ENCODE assay signal across 19 cellular contexts in the genomic region with DNA sequence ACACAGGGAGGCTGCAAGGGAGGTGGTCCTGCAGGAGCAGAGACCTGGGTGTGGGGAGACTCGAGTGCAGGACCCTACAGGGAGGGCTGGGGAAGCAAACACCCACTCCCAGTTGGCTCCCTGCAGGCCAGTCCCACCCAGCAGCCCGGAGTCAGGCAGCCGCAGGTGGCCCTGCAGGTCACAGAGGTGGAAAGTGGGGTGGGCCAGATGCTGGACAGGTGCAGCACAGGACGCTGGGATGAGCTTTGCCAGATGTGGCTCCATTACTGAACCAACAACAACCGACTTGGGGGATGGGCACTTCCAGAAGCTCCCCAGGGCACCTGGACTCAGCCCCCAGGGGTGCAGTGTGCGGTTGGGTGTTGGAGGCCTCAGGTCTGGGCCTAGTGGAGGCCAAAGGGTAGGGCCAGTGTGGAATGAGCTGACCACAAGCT. TPM values are rescaled to one million over a fixed set of nuclear protein-coding genes. Genes with fewer than 3 reads are reported as not detected.
A peak's percentile ranks its signal among the peaks of the same experiment; 100 is the strongest.
DNase-seq lines count a peak whose midpoint lies in the region; ATAC-seq, FAIRE-seq and TF ChIP-seq lines count a peak whose summit lies in the region.
"Had no signal": no experiment of that assay in that cellular context is flagged by ENCODE, and none has a peak within 500 bp of the region (broad histone marks: within the 10 kb centered on the region; RNA-seq: fewer than 3 reads in every experiment).

No MANE protein-coding gene starts in this region.

- H3K4me3 ChIP-seq in RWPE2 (ENCODE audit: severe bottlenecking): no peak overlapping the region
- no peak overlapping the region for H3K4me3 ChIP-seq in HepG2 (replicated peaks in 1 of 3; ENCODE audit: insufficient read depth in 1 of 3, low read depth in 2 of 3, low read length in 3 of 3)
- H3K4me3 ChIP-seq: A549; BLaER1 treated with 17β-estradiol and CSF1 and Interleukin-3, amounts not matched to agents 10 nM and 100 nM; MG63 had no signal

- POLR2A ChIA-PET in HepG2 (lab: Yijun Ruan, JAX): no interaction called here

- H3K36me3 ChIP-seq in RWPE2 (ENCODE audit: low read depth): no peaks in the 10 kb centered on the region
- H3K36me3 ChIP-seq in HepG2 (replicated peaks in 1 of 2; ENCODE audit: control insufficient read depth in 1 of 2, insufficient read depth in 2 of 2, low read length in 2 of 2): no peaks in the 10 kb centered on the region
- H3K36me3 ChIP-seq: BLaER1 treated with 17β-estradiol and CSF1 and Interleukin-3, amounts not matched to agents 10 nM and 100 nM; MG63 had no signal

- no peak for TF ChIP-seq POLR2A in HepG2 (IDR thresholded peaks at IDR 0.05; ENCODE audit: insufficient read depth in 1 of 2, low read depth in 2 of 2, low read length in 2 of 2)

- H3K4me2 ChIP-seq in HepG2 (ENCODE audit: low read depth, low read length): no peak overlapping the region
- H3K4me2 ChIP-seq: A549; BLaER1 treated with 17β-estradiol and CSF1 and Interleukin-3, amounts not matched to agents 10 nM and 100 nM had no signal

- no peak for ATAC-seq in RWPE2 (ENCODE audit: low read depth)
- ATAC-seq in HepG2: peak; percentile 36
- ATAC-seq in GM21447 (IDR thresholded peaks at IDR 0.05; ENCODE audit: unreplicated experiment): no peak
- no peak for ATAC-seq in GM18511 (IDR thresholded peaks at IDR 0.05; ENCODE audit: unreplicated experiment)
- ATAC-seq: PC-3 had no signal

- H4K20me1 ChIP-seq in HepG2 (ENCODE audit: insufficient read depth, low read length): no peaks in the 10 kb centered on the region

- in situ Hi-C loops in HepG2 (cut with HindIII; ENCODE audit: extremely low pct_ligation_motif_present, low pct_unique_long_range_greater_than_20kb): no loop called here

- no peak for TF ChIP-seq RAD21 in HepG2 (CRISPR knock-in tag; IDR thresholded peaks at IDR 0.05)

- peak; percentile 3 for DNase-seq in activated naive CD4-positive, alpha-beta T cell treated with anti-CD3 and anti-CD28 coated beads, Interleukin-2, amount 50 U/mL, for 16 hours
- DNase-seq in activated naive CD4-positive, alpha-beta T cell (lab: John Stamatoyannopoulos, UW): no peak
- peak; percentile 76 for DNase-seq in RWPE2 (ENCODE audit: low spot score)
- no peak for DNase-seq in HepG2 (ENCODE audit: low spot score)
- DNase-seq in posterior vena cava (ENCODE audit: low spot score): peak; percentile 68
- DNase-seq in NCI-H1105 (lab: John Stamatoyannopoulos, UW): no peak
- DNase-seq: CD8-positive, alpha-beta memory T cell; MG63; NCI-H1092; NCI-H510A treated with DMSO at 0.1 percent for 48 hours; NCI-H82; PC-3 had no signal

- no peak for TF ChIP-seq CTCF in RWPE2 (IDR thresholded peaks at IDR 0.05; ENCODE audit: poor library complexity, severe bottlenecking)
- no peak for TF ChIP-seq CTCF in HepG2 (CRISPR knock-in tag; IDR thresholded peaks at IDR 0.05)

- H3K27ac ChIP-seq in RWPE2 (ENCODE audit: poor library complexity, severe bottlenecking): no peak overlapping the region
- no peak overlapping the region for H3K27ac ChIP-seq in HepG2 (ENCODE audit: extremely low read length, insufficient read depth, low read length)
- H3K27ac ChIP-seq: A549; BLaER1 treated with 17β-estradiol and CSF1 and Interleukin-3, amounts not matched to agents 10 nM and 100 nM had no signal

- no TSS peak for BruUV-seq in HepG2 (replicated peaks; lab: Mats Ljungman, UMichigan)

- H3K9me3 ChIP-seq in RWPE2 (ENCODE audit: severe bottlenecking): no peaks in the 10 kb centered on the region
- H3K9me3 ChIP-seq in HepG2 (ENCODE audit: low read length): no peaks in the 10 kb centered on the region
- H3K9me3 ChIP-seq: A549; BLaER1 treated with 17β-estradiol and CSF1 and Interleukin-3, amounts not matched to agents 10 nM and 100 nM; MG63 had no signal

- intact Hi-C loops in HepG2 (cut with micrococcal nuclease; ENCODE audit: unreplicated experiment): no loop called here
- intact Hi-C loops in posterior vena cava (cut with DNase I): no loop called here

- 7% methylated on average over 6 of the region's 6 CpGs for WGBS in HepG2 (ENCODE audit: low lambda C conversion rate)

- H3K9ac ChIP-seq in HepG2 (ENCODE audit: insufficient read depth, low read depth, low read length): no peak overlapping the region
- H3K9ac ChIP-seq: BLaER1 treated with 17β-estradiol and CSF1 and Interleukin-3, amounts not matched to agents 10 nM and 100 nM had no signal

- H3K27me3 ChIP-seq in RWPE2 (ENCODE audit: insufficient read depth, poor library complexity, severe bottlenecking) (peaks cover 5% of the 10 kb centered on the region), HepG2 (ENCODE audit: control insufficient read depth in 1 of 2, insufficient read depth in 2 of 2, low read length in 2 of 2) (peaks cover 15 to 44% of the 10 kb centered on the region in 2 experiments; a peak in 4 of 5 replicates)
- H3K27me3 ChIP-seq: BLaER1 treated with 17β-estradiol and CSF1 and Interleukin-3, amounts not matched to agents 10 nM and 100 nM; MG63 had no signal

- TF ChIP-seq EP300 in HepG2 (IDR thresholded peaks at IDR 0.05; ENCODE audit: low read depth in 2 of 2, low read length in 2 of 2): no peak
- TF ChIP-seq EP300 in HepG2 (CRISPR knock-in tag; IDR thresholded peaks at IDR 0.05; ENCODE audit: borderline replicate concordance): no peak

- no peak overlapping the region for H2AFZ ChIP-seq in HepG2 (ENCODE audit: low read length)

- H3K79me2 ChIP-seq in HepG2 (ENCODE audit: insufficient read depth, low read length): no peaks in the 10 kb centered on the region

- CTCF ChIA-PET in HepG2 (lab: Yijun Ruan, JAX; ENCODE audit: low intra/inter-chr PET ratio, low total read pairs): no interaction called here

- H3K4me1 ChIP-seq in RWPE2 (ENCODE audit: insufficient read depth, poor library complexity, severe bottlenecking) (no peaks in the 10 kb centered on the region), HepG2 (ENCODE audit: insufficient read depth, low read length) (no peaks in the 10 kb centered on the region)
- H3K4me1 ChIP-seq: A549 had no signal

- no peak for FAIRE-seq in HepG2 (lab: Jason Lieb, UNC)
- FAIRE-seq: A549, GM12892, H1 had no signal

RNA-seq across cellular contexts. Expression of a gene that starts 26.6 kb away (rescaled TPM):
- total RNA-seq in HepG2 (2016; rRNA removed; fragmentation: Illumina TruSeq; extraction: Trizol) (0.42 and 0.58 TPM in 2 replicates), posterior vena cava (not detected)
- total RNA-seq in HepG2 (2016; cell fraction: cytosol; rRNA removed; fragmentation: Illumina TruSeq; extraction: Trizol; ENCODE audit: low read depth): 0.10 TPM in 1 of 2 replicates, not detected in the other
- 0.12 and 0.30 TPM in 2 replicates for total RNA-seq in HepG2 (2016; cell fraction: insoluble cytoplasmic fraction; rRNA removed; fragmentation: Illumina TruSeq; extraction: Trizol)
- total RNA-seq in HepG2 (2016; cell fraction: membrane; rRNA removed; fragmentation: Illumina TruSeq; extraction: Trizol): 0.07 and 0.34 TPM in 2 replicates
- 0.88 and 1.2 TPM in 2 replicates for total RNA-seq in HepG2 (2016; cell fraction: nucleus; rRNA removed; fragmentation: Illumina TruSeq; extraction: Trizol)
- 2.5 and 3.2 TPM in 2 replicates for polyA plus RNA-seq in HepG2 (2011; rRNA removed)
- polyA plus RNA-seq in HepG2 (2011; cell fraction: cytosol; rRNA removed): 1.5 TPM in 2 replicates
- 3.2 and 3.4 TPM in 2 replicates for polyA plus RNA-seq in HepG2 (2011; cell fraction: nucleus; rRNA removed)
- 1.0 and 1.6 TPM in 2 replicates for polyA plus RNA-seq in HepG2 (2012)
- 0.15 TPM in 1 of 2 replicates, not detected in the other for polyA plus RNA-seq in HepG2 (2016; cell fraction: cytosol; fragmentation: Illumina TruSeq; extraction: Trizol; ENCODE audit: low read depth)
- 0.27 and 0.67 TPM in 2 replicates for polyA plus RNA-seq in HepG2 (2016; cell fraction: insoluble cytoplasmic fraction; fragmentation: Illumina TruSeq; extraction: Trizol; ENCODE audit: low read depth)
- polyA plus RNA-seq in HepG2 (2016; cell fraction: membrane; fragmentation: Illumina TruSeq; extraction: Trizol; ENCODE audit: low read depth): 0.15 and 0.27 TPM in 2 replicates
- polyA plus RNA-seq in HepG2 (2016; cell fraction: nucleus; fragmentation: Illumina TruSeq; extraction: Trizol; ENCODE audit: insufficient read depth, low read depth): 1.2 and 2.9 TPM in 2 replicates
- 1.4 TPM in 1 of 2 replicates, not detected in the other for polyA minus RNA-seq in HepG2 (2011; rRNA and poly(A)+ RNA removed; ENCODE audit: low replicate concordance)
- 0.20 and 0.70 TPM in 2 replicates for polyA minus RNA-seq in HepG2 (2011; cell fraction: cytosol; rRNA and poly(A)+ RNA removed)
- polyA minus RNA-seq in HepG2 (2011; cell fraction: nucleus; rRNA and poly(A)+ RNA removed): 1.8 and 3.6 TPM in 2 replicates
- total RNA-seq: Daoy had no signal
- polyA plus RNA-seq: CD8-positive, alpha-beta memory T cell had no signal

RNA-seq across cellular contexts. Expression of a gene that starts 30.2 kb away (rescaled TPM):
- total RNA-seq in HepG2 (2016; rRNA removed; fragmentation: Illumina TruSeq; extraction: Trizol) (not detected in 2 replicates), posterior vena cava (not detected)
- total RNA-seq in HepG2 (2016; cell fraction: cytosol; rRNA removed; fragmentation: Illumina TruSeq; extraction: Trizol; ENCODE audit: low read depth): not detected in 2 replicates
- total RNA-seq in HepG2 (2016; cell fraction: insoluble cytoplasmic fraction; rRNA removed; fragmentation: Illumina TruSeq; extraction: Trizol): not detected in 2 replicates
- total RNA-seq in HepG2 (2016; cell fraction: membrane; rRNA removed; fragmentation: Illumina TruSeq; extraction: Trizol): not detected in 2 replicates
- total RNA-seq in HepG2 (2016; cell fraction: nucleus; rRNA removed; fragmentation: Illumina TruSeq; extraction: Trizol): not detected in 2 replicates
- not detected in 2 replicates for polyA plus RNA-seq in HepG2 (2011; rRNA removed)
- polyA plus RNA-seq in HepG2 (2011; cell fraction: cytosol; rRNA removed): not detected in 2 replicates
- polyA plus RNA-seq in HepG2 (2011; cell fraction: nucleus; rRNA removed): not detected in 2 replicates
- polyA plus RNA-seq in HepG2 (2012): not detected in 2 replicates
- not detected in 2 replicates for polyA plus RNA-seq in HepG2 (2016; cell fraction: cytosol; fragmentation: Illumina TruSeq; extraction: Trizol; ENCODE audit: low read depth)
- polyA plus RNA-seq in HepG2 (2016; cell fraction: insoluble cytoplasmic fraction; fragmentation: Illumina TruSeq; extraction: Trizol; ENCODE audit: low read depth): not detected in 2 replicates
- polyA plus RNA-seq in HepG2 (2016; cell fraction: membrane; fragmentation: Illumina TruSeq; extraction: Trizol; ENCODE audit: low read depth): not detected in 2 replicates
- not detected in 2 replicates for polyA plus RNA-seq in HepG2 (2016; cell fraction: nucleus; fragmentation: Illumina TruSeq; extraction: Trizol; ENCODE audit: insufficient read depth, low read depth)
- not detected in 2 replicates for polyA minus RNA-seq in HepG2 (2011; rRNA and poly(A)+ RNA removed; ENCODE audit: low replicate concordance)
- not detected in 2 replicates for polyA minus RNA-seq in HepG2 (2011; cell fraction: cytosol; rRNA and poly(A)+ RNA removed)
- polyA minus RNA-seq in HepG2 (2011; cell fraction: nucleus; rRNA and poly(A)+ RNA removed): not detected in 2 replicates
- total RNA-seq: CD8-positive, alpha-beta memory T cell; Daoy; H1; PC-3 had no signal
- polyA plus RNA-seq: A549; CD8-positive, alpha-beta memory T cell; H1 had no signal

RNA-seq across cellular contexts. Expression of a gene that starts 53.4 kb away (rescaled TPM):
- total RNA-seq in HepG2 (2016; rRNA removed; fragmentation: Illumina TruSeq; extraction: Trizol): not detected in 2 replicates
- 0.51 TPM in 1 of 2 replicates, not detected in the other for total RNA-seq in HepG2 (2016; cell fraction: cytosol; rRNA removed; fragmentation: Illumina TruSeq; extraction: Trizol; ENCODE audit: low read depth)
- total RNA-seq in HepG2 (2016; cell fraction: insoluble cytoplasmic fraction; rRNA removed; fragmentation: Illumina TruSeq; extraction: Trizol): 0.15 TPM in 1 of 2 replicates, not detected in the other
- 0.22 TPM in 1 of 2 replicates, not detected in the other for total RNA-seq in HepG2 (2016; cell fraction: membrane; rRNA removed; fragmentation: Illumina TruSeq; extraction: Trizol)
- total RNA-seq in HepG2 (2016; cell fraction: nucleus; rRNA removed; fragmentation: Illumina TruSeq; extraction: Trizol): not detected in 2 replicates
- not detected in 2 replicates for polyA plus RNA-seq in HepG2 (2011; rRNA removed)
- not detected in 2 replicates for polyA plus RNA-seq in HepG2 (2011; cell fraction: cytosol; rRNA removed)
- polyA plus RNA-seq in HepG2 (2011; cell fraction: nucleus; rRNA removed): not detected in 2 replicates
- not detected in 2 replicates for polyA plus RNA-seq in HepG2 (2012)
- polyA plus RNA-seq in HepG2 (2016; cell fraction: cytosol; fragmentation: Illumina TruSeq; extraction: Trizol; ENCODE audit: low read depth): 0.41 and 0.44 TPM in 2 replicates
- not detected in 2 replicates for polyA plus RNA-seq in HepG2 (2016; cell fraction: insoluble cytoplasmic fraction; fragmentation: Illumina TruSeq; extraction: Trizol; ENCODE audit: low read depth)
- not detected in 2 replicates for polyA plus RNA-seq in HepG2 (2016; cell fraction: membrane; fragmentation: Illumina TruSeq; extraction: Trizol; ENCODE audit: low read depth)
- polyA plus RNA-seq in HepG2 (2016; cell fraction: nucleus; fragmentation: Illumina TruSeq; extraction: Trizol; ENCODE audit: insufficient read depth, low read depth): not detected in 2 replicates
- polyA minus RNA-seq in HepG2 (2011; rRNA and poly(A)+ RNA removed; ENCODE audit: low replicate concordance): not detected in 2 replicates
- polyA minus RNA-seq in HepG2 (2011; cell fraction: cytosol; rRNA and poly(A)+ RNA removed): not detected in 2 replicates
- not detected in 2 replicates for polyA minus RNA-seq in HepG2 (2011; cell fraction: nucleus; rRNA and poly(A)+ RNA removed)
- not detected for total RNA-seq in posterior vena cava
- total RNA-seq: Daoy had no signal

RNA-seq across cellular contexts. Expression of a gene that starts 57.7 kb away (rescaled TPM):
- total RNA-seq in HepG2 (2016; rRNA removed; fragmentation: Illumina TruSeq; extraction: Trizol): 0.27 and 0.35 TPM in 2 replicates
- total RNA-seq in HepG2 (2016; cell fraction: cytosol; rRNA removed; fragmentation: Illumina TruSeq; extraction: Trizol; ENCODE audit: low read depth): not detected in 2 replicates
- 0.16 and 0.56 TPM in 2 replicates for total RNA-seq in HepG2 (2016; cell fraction: insoluble cytoplasmic fraction; rRNA removed; fragmentation: Illumina TruSeq; extraction: Trizol)
- total RNA-seq in HepG2 (2016; cell fraction: membrane; rRNA removed; fragmentation: Illumina TruSeq; extraction: Trizol): 0.12 and 0.14 TPM in 2 replicates
- 0.25 and 0.28 TPM in 2 replicates for total RNA-seq in HepG2 (2016; cell fraction: nucleus; rRNA removed; fragmentation: Illumina TruSeq; extraction: Trizol)
- 0.71 and 0.77 TPM in 2 replicates for polyA plus RNA-seq in HepG2 (2011; rRNA removed)
- polyA plus RNA-seq in HepG2 (2011; cell fraction: cytosol; rRNA removed): 0.37 and 0.86 TPM in 2 replicates
- polyA plus RNA-seq in HepG2 (2011; cell fraction: nucleus; rRNA removed): 0.99 and 1.1 TPM in 2 replicates
- 0.28 and 0.56 TPM in 2 replicates for polyA plus RNA-seq in HepG2 (2012)
- not detected in 2 replicates for polyA plus RNA-seq in HepG2 (2016; cell fraction: cytosol; fragmentation: Illumina TruSeq; extraction: Trizol; ENCODE audit: low read depth)
- polyA plus RNA-seq in HepG2 (2016; cell fraction: insoluble cytoplasmic fraction; fragmentation: Illumina TruSeq; extraction: Trizol; ENCODE audit: low read depth): 0.32 and 0.40 TPM in 2 replicates
- polyA plus RNA-seq in HepG2 (2016; cell fraction: membrane; fragmentation: Illumina TruSeq; extraction: Trizol; ENCODE audit: low read depth): 0.08 TPM in 1 of 2 replicates, not detected in the other
- polyA plus RNA-seq in HepG2 (2016; cell fraction: nucleus; fragmentation: Illumina TruSeq; extraction: Trizol; ENCODE audit: insufficient read depth, low read depth): 0.33 and 0.61 TPM in 2 replicates
- polyA minus RNA-seq in HepG2 (2011; rRNA and poly(A)+ RNA removed; ENCODE audit: low replicate concordance): 0.14 and 3.0 TPM in 2 replicates
- polyA minus RNA-seq in HepG2 (2011; cell fraction: cytosol; rRNA and poly(A)+ RNA removed): 0.59 and 0.62 TPM in 2 replicates
- 0.13 and 0.25 TPM in 2 replicates for polyA minus RNA-seq in HepG2 (2011; cell fraction: nucleus; rRNA and poly(A)+ RNA removed)
- total RNA-seq in posterior vena cava: 1 to 10 TPM in 1 of 2 donors, under 1 TPM in 1; 0.76 to 1.4 TPM

RNA-seq across cellular contexts. Expression of a gene that starts 58.3 kb away (rescaled TPM):
- total RNA-seq in HepG2 (2016; rRNA removed; fragmentation: Illumina TruSeq; extraction: Trizol) (10.2 and 10.7 TPM in 2 replicates), posterior vena cava (10 to 100 TPM; 18.0 to 19.1 TPM)
- total RNA-seq in HepG2 (2016; cell fraction: cytosol; rRNA removed; fragmentation: Illumina TruSeq; extraction: Trizol; ENCODE audit: low read depth): 8.3 and 13.6 TPM in 2 replicates
- total RNA-seq in HepG2 (2016; cell fraction: insoluble cytoplasmic fraction; rRNA removed; fragmentation: Illumina TruSeq; extraction: Trizol): 9.9 and 10.3 TPM in 2 replicates
- total RNA-seq in HepG2 (2016; cell fraction: membrane; rRNA removed; fragmentation: Illumina TruSeq; extraction: Trizol): 24.1 and 24.7 TPM in 2 replicates
- total RNA-seq in HepG2 (2016; cell fraction: nucleus; rRNA removed; fragmentation: Illumina TruSeq; extraction: Trizol): 7.0 and 7.6 TPM in 2 replicates
- 11.9 and 14.7 TPM in 2 replicates for polyA plus RNA-seq in HepG2 (2011; rRNA removed)
- polyA plus RNA-seq in HepG2 (2011; cell fraction: cytosol; rRNA removed): 11.7 and 19.3 TPM in 2 replicates
- polyA plus RNA-seq in HepG2 (2011; cell fraction: nucleus; rRNA removed): 12.6 and 13.6 TPM in 2 replicates
- polyA plus RNA-seq in HepG2 (2012): 4.4 and 6.8 TPM in 2 replicates
- polyA plus RNA-seq in HepG2 (2016; cell fraction: cytosol; fragmentation: Illumina TruSeq; extraction: Trizol; ENCODE audit: low read depth): 18.0 and 22.1 TPM in 2 replicates
- polyA plus RNA-seq in HepG2 (2016; cell fraction: insoluble cytoplasmic fraction; fragmentation: Illumina TruSeq; extraction: Trizol; ENCODE audit: low read depth): 14.2 and 16.6 TPM in 2 replicates
- polyA plus RNA-seq in HepG2 (2016; cell fraction: membrane; fragmentation: Illumina TruSeq; extraction: Trizol; ENCODE audit: low read depth): 25.0 and 29.7 TPM in 2 replicates
- polyA plus RNA-seq in HepG2 (2016; cell fraction: nucleus; fragmentation: Illumina TruSeq; extraction: Trizol; ENCODE audit: insufficient read depth, low read depth): 9.7 and 10.6 TPM in 2 replicates
- polyA minus RNA-seq in HepG2 (2011; rRNA and poly(A)+ RNA removed; ENCODE audit: low replicate concordance): 15.8 and 18.5 TPM in 2 replicates
- polyA minus RNA-seq in HepG2 (2011; cell fraction: cytosol; rRNA and poly(A)+ RNA removed): 8.1 and 9.1 TPM in 2 replicates
- polyA minus RNA-seq in HepG2 (2011; cell fraction: nucleus; rRNA and poly(A)+ RNA removed): 4.5 and 5.5 TPM in 2 replicates

Comparison
In these comparisons a context has a peak if more than half of its experiments do, and no peak if none do; other contexts are left out.
1. DNase-seq: peak in activated naive CD4-positive, alpha-beta T cell treated with anti-CD3 and anti-CD28 coated beads, Interleukin-2, amount 50 U/mL, for 16 hours (single experiment), RWPE2 (single experiment) and posterior vena cava (single experiment); none in activated naive CD4-positive, alpha-beta T cell (0 of 4), HepG2 (single experiment) and NCI-H1105 (single experiment).